Comparison of ENCODE assay signal across 35 cellular contexts in the genomic region with DNA sequence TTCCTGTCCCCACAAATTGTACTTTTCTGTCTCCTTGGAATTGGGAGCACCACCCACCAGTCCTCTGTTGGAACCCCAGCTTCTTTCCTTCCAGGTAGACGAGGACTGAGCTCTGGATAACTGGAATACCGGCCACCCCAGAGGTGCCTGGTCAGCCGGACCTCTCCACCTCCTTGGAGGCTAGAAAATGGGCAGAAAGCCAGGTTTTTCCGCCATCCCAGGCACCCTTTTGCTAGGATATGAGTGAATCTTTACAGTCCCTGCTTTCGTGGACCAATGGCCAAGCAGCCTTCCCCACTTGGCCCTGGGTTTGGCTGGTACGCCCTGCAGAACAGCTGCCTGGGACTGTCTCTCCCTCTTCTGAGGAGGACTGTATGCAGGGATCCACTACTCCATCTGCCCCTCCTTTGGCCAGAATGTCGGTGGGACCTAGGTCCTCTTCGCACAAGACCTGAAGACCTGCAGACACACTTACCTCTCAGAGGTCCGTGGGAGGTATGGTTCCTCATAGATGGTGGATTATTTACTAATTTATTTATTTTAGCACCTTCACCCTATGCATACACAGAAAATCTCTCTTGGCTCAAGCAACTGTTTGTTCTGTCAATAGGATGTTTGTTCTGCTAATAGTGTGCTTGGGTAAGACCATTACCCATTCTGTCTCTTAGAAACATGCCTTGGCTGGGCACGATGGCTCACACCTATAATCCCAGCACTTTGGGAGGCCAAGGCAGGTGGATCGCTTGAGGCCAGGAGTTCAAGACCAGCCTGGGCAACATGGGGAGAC. TPM values are rescaled to one million over a fixed set of nuclear protein-coding genes. Genes with fewer than 3 reads are reported as not detected.
DNase-seq lines count a peak whose midpoint lies in the region; ATAC-seq, FAIRE-seq and TF ChIP-seq lines count a peak whose summit lies in the region.
"Had no signal": no experiment of that assay in that cellular context is flagged by ENCODE, and none has a peak within 500 bp of the region (broad histone marks: within the 10 kb centered on the region; RNA-seq: fewer than 3 reads in every experiment).

No MANE protein-coding gene starts in this region.

- no peak for TF ChIP-seq CTCF in MCF 10A (IDR thresholded peaks at IDR 0.05; ENCODE audit: unreplicated experiment)
- TF ChIP-seq CTCF in K562 (IDR thresholded peaks at IDR 0.05 in 2 of 3, conservative IDR thresholded peaks at IDR 0.05 in 1 of 3; ENCODE audit: insufficient read depth in 2 of 3, low read depth in 1 of 3, low read length in 3 of 3) = no peak
- TF ChIP-seq CTCF in colonic mucosa (IDR thresholded peaks at IDR 0.05) = no peak

- H3K36me3 Mint-ChIP-seq in MCF 10A (ENCODE audit: insufficient read depth, unreplicated experiment) = no peaks in the 10 kb centered on the region
- H3K36me3 Mint-ChIP-seq in stimulated activated effector memory CD8-positive, alpha-beta T cell treated with anti-CD3 and anti-CD28 coated beads, Interleukin-12 subunit alpha, Interleukin-12 subunit beta, amount 100 ng/mL, for 72 hours = peaks cover 11% of the 10 kb centered on the region
- H3K36me3 Mint-ChIP-seq: immature natural killer cell had no signal

- no peak overlapping the region for H3K9ac ChIP-seq in K562 (ENCODE audit: insufficient read depth in 1 of 2, low read depth in 2 of 2, low read length in 2 of 2)
- H3K9ac ChIP-seq in colonic mucosa (ENCODE audit: low read depth in 2 of 2, low read length in 2 of 2) = no peak overlapping the region
- H3K9ac ChIP-seq: KMS-11 had no signal

- in situ Hi-C loops in T47D (cut with HindIII; ENCODE audit: low pct_unique_long_range_greater_than_20kb, low sequenced_read_pairs) = no loop called here
- in situ Hi-C loops in K562 (cut with MboI) = no loop called here

- H2AFZ ChIP-seq in K562 (ENCODE audit: low read depth, low read length) = no peak overlapping the region

- TF ChIP-seq POLR2A in K562 (conservative IDR thresholded peaks at IDR 0.05) = no peak

- no peak for TF ChIP-seq EP300 in K562 (IDR thresholded peaks at IDR 0.05; ENCODE audit: low read length)

- no peaks in the 10 kb centered on the region for H3K9me1 ChIP-seq in K562 (ENCODE audit: control insufficient read depth, insufficient read depth, low read length)

- H3K36me3 ChIP-seq in K562 (ENCODE audit: control insufficient read depth, insufficient read depth, low read length) (no peaks in the 10 kb centered on the region), colonic mucosa (no peaks in the 10 kb centered on the region)
- H3K36me3 ChIP-seq: ascending aorta, cardiac muscle cell, right atrium auricular region, thoracic aorta, uterus, WERI-Rb-1 had no signal

- H3K27me3 Mint-ChIP-seq in MCF 10A (ENCODE audit: insufficient read depth, unreplicated experiment) = no peaks in the 10 kb centered on the region
- H3K27me3 Mint-ChIP-seq: stimulated activated naive CD8-positive, alpha-beta T cell treated with anti-CD3 and anti-CD28 coated beads, Interleukin-15, Interleukin-2, amounts not matched to agents 100 ng/mL and 50 ng/mL, for 24 hours had no signal

- no peak for FAIRE-seq in K562 (lab: Jason Lieb, UNC)
- FAIRE-seq: GM12878, GM19239, small intestine had no signal

- H3K4me3 ChIP-seq in K562 (no peak overlapping the region), colonic mucosa (no peak overlapping the region)
- H3K4me3 ChIP-seq: ascending aorta, cardiac muscle cell, coronary artery, GM12878, right atrium auricular region, thoracic aorta, uterus had no signal

- POLR2A ChIA-PET in MCF 10A (lab: Yijun Ruan, JAX) (no interaction called here), K562 (lab: Yijun Ruan, JAX) (interaction anchor here (1.2 to 2.5 kb wide), 3 partner anchors 8 to 12 kb away, joined by 3 to 10 read pairs (median 6); a partner anchor contains a TSS)

- WGBS in K562 (ENCODE audit: insufficient coverage, low coverage, missing lambda C conversion rate) = 12% methylated on average over 11 of the region's 11 CpGs

- CTCF ChIA-PET in MCF 10A (lab: Yijun Ruan, JAX) = interaction anchor here (0.6 to 0.7 kb wide), 2 partner anchors 15 to 160 kb away, joined by 3 to 5 read pairs; no protein-coding TSS in a partner anchor
- CTCF ChIA-PET in K562 (lab: Yijun Ruan, JAX; ENCODE audit: low intra/inter-chr PET ratio) = no interaction called here

- DNase-seq in T47D (ENCODE audit: low read depth in 1 of 2, low spot score in 1 of 2) (peak; percentile 73 to 74), MCF 10A (ENCODE audit: unreplicated experiment) (no peak), NCI-H2029 (lab: John Stamatoyannopoulos, UW) (peak; percentile 39), K562 (ENCODE audit: extremely low read depth in 1 of 4, low spot score in 3 of 4) (no peak), colonic mucosa (no peak)
- no peak for DNase-seq in stimulated activated effector memory CD8-positive, alpha-beta T cell treated with anti-CD3 and anti-CD28 coated beads, Interleukin-12 subunit alpha, Interleukin-12 subunit beta, amount 100 ng/mL, for 72 hours (ENCODE audit: low spot score in 2 of 2)
- DNase-seq: ACHN; activated CD4-positive, alpha-beta T cell treated with anti-CD3 and anti-CD28 coated beads for 4 hours; activated effector memory CD4-positive, alpha-beta T cell treated with anti-CD3 and anti-CD28 coated beads, Interleukin-2, amount 50 U/mL, for 16 hours; effector memory CD4-positive, alpha-beta T cell; GOT3; immature natural killer cell; left cardiac atrium; mammary epithelial cell; NCI-H1436 treated with DMSO at 0.1 percent for 48 hours; NCI-H2171; NCI-H510A; SHP77 treated with DMSO at 0.1 percent for 48 hours; small intestine; T-helper 9 cell; uterus; WERI-Rb-1 had no signal

- no peak overlapping the region for H3K4me2 ChIP-seq in K562 (ENCODE audit: insufficient read depth, low read length)
- H3K4me2 ChIP-seq: KMS-11 had no signal

- H3K9me3 Mint-ChIP-seq in MCF 10A (ENCODE audit: unreplicated experiment) = no peaks in the 10 kb centered on the region
- no peaks in the 10 kb centered on the region for H3K9me3 Mint-ChIP-seq in stimulated activated effector memory CD8-positive, alpha-beta T cell treated with anti-CD3 and anti-CD28 coated beads, Interleukin-12 subunit alpha, Interleukin-12 subunit beta, amount 100 ng/mL, for 72 hours
- H3K9me3 Mint-ChIP-seq: immature natural killer cell; stimulated activated naive CD8-positive, alpha-beta T cell treated with anti-CD3 and anti-CD28 coated beads, Interleukin-15, Interleukin-2, amounts not matched to agents 100 ng/mL and 50 ng/mL, for 24 hours had no signal

- H3K27ac Mint-ChIP-seq in MCF 10A (ENCODE audit: low read depth, unreplicated experiment) = no peak overlapping the region
- H3K27ac Mint-ChIP-seq in stimulated activated effector memory CD8-positive, alpha-beta T cell treated with anti-CD3 and anti-CD28 coated beads, Interleukin-12 subunit alpha, Interleukin-12 subunit beta, amount 100 ng/mL, for 72 hours = peak overlapping the region; percentile 55
- H3K27ac Mint-ChIP-seq: B cell; stimulated activated naive CD8-positive, alpha-beta T cell treated with anti-CD3 and anti-CD28 coated beads, Interleukin-15, Interleukin-2, amounts not matched to agents 100 ng/mL and 50 ng/mL, for 24 hours had no signal

- no peaks in the 10 kb centered on the region for H3K79me2 ChIP-seq in K562 (ENCODE audit: control insufficient read depth, insufficient read depth, low read length)

- peaks cover 10 to 27% of the 10 kb centered on the region in 2 experiments; a peak in 4 of 5 replicates for H3K4me1 ChIP-seq in K562 (replicated peaks in 1 of 2; ENCODE audit: control insufficient read depth in 2 of 2, insufficient read depth in 2 of 2, low read length in 2 of 2)
- no peaks in the 10 kb centered on the region for H3K4me1 ChIP-seq in colonic mucosa
- H3K4me1 ChIP-seq: uterus had no signal

- TF ChIP-seq RAD21 in K562 (CRISPR knock-in tag; conservative IDR thresholded peaks at IDR 0.05 in 1 of 2, IDR thresholded peaks at IDR 0.05 in 1 of 2) = no peak

- H3K4me1 Mint-ChIP-seq in MCF 10A (ENCODE audit: insufficient read depth, unreplicated experiment) = peaks cover 8% of the 10 kb centered on the region
- peaks cover 31% of the 10 kb centered on the region for H3K4me1 Mint-ChIP-seq in stimulated activated effector memory CD8-positive, alpha-beta T cell treated with anti-CD3 and anti-CD28 coated beads, Interleukin-12 subunit alpha, Interleukin-12 subunit beta, amount 100 ng/mL, for 72 hours

- no peaks in the 10 kb centered on the region for H4K20me1 ChIP-seq in K562 (replicated peaks; ENCODE audit: control insufficient read depth, insufficient read depth, low read length)

- H3K27ac ChIP-seq in K562 (ENCODE audit: extremely low read depth, low read depth, low read length) = no peak overlapping the region
- H3K27ac ChIP-seq in colonic mucosa = no peak overlapping the region
- H3K27ac ChIP-seq: ascending aorta, cardiac muscle cell, coronary artery, KMS-11, right atrium auricular region, thoracic aorta, uterus, WERI-Rb-1 had no signal

- ATAC-seq in K562 = no peak
- no peak for ATAC-seq in stimulated activated effector memory CD8-positive, alpha-beta T cell treated with anti-CD3 and anti-CD28 coated beads, Interleukin-12 subunit alpha, Interleukin-12 subunit beta, amount 100 ng/mL, for 72 hours
- ATAC-seq in GM21367 (IDR thresholded peaks at IDR 0.05; ENCODE audit: unreplicated experiment) = no peak
- ATAC-seq in HG02852 (IDR thresholded peaks at IDR 0.05; ENCODE audit: unreplicated experiment) = no peak
- ATAC-seq: GM12878, left cardiac atrium, Panc1 had no signal

- H3K4me3 Mint-ChIP-seq in MCF 10A (ENCODE audit: unreplicated experiment) = no peak overlapping the region
- peak overlapping the region; percentile 78 for H3K4me3 Mint-ChIP-seq in stimulated activated effector memory CD8-positive, alpha-beta T cell treated with anti-CD3 and anti-CD28 coated beads, Interleukin-12 subunit alpha, Interleukin-12 subunit beta, amount 100 ng/mL, for 72 hours
- H3K4me3 Mint-ChIP-seq: B cell; stimulated activated naive CD8-positive, alpha-beta T cell treated with anti-CD3 and anti-CD28 coated beads, Interleukin-15, Interleukin-2, amounts not matched to agents 100 ng/mL and 50 ng/mL, for 24 hours had no signal

- H3K27me3 ChIP-seq in K562 (ENCODE audit: control insufficient read depth in 2 of 2, insufficient read depth in 2 of 2, low read length in 2 of 2) (peaks cover 2 to 13% of the 10 kb centered on the region in 2 experiments; a peak in 3 of 5 replicates), colonic mucosa (no peaks in the 10 kb centered on the region)
- H3K27me3 ChIP-seq: ascending aorta, right atrium auricular region, uterus had no signal

- intact Hi-C loops in MCF 10A (cut with micrococcal nuclease) = loop anchor here (5.0 kb wide), 1 partner anchor 78 kb away; no protein-coding TSS in a partner anchor
- intact Hi-C loops in K562 (cut with micrococcal nuclease) = no loop called here
- intact Hi-C loops in colonic mucosa (cut with DNase I) = loop anchor here (5.0 kb wide), 2 partner anchors 37 to 68 kb away; no protein-coding TSS in a partner anchor

- BruUV-seq in MCF 10A (replicated peaks; lab: Mats Ljungman, UMichigan) (no TSS peak), K562 (replicated peaks; lab: Mats Ljungman, UMichigan) (no TSS peak)

- no peaks in the 10 kb centered on the region for H3K9me3 ChIP-seq in K562 (replicated peaks; ENCODE audit: control insufficient read depth, insufficient read depth, low read depth, low read length)
- no peaks in the 10 kb centered on the region for H3K9me3 ChIP-seq in colonic mucosa
- H3K9me3 ChIP-seq: ascending aorta, right atrium auricular region, thoracic aorta, uterus had no signal

RNA-seq across cellular contexts. Expression of a gene that starts 8.6 kb away (rescaled TPM):
- 35.5 and 49.4 TPM in 2 replicates for total RNA-seq in MCF 10A (2022)
- 6.0 and 19.1 TPM in 2 replicates for total RNA-seq in K562 (2011; cell fraction: chromatin; rRNA removed; ENCODE audit: low replicate concordance)
- total RNA-seq in K562 (2011; cell fraction: nucleolus; rRNA removed) = 22.9 and 29.7 TPM in 2 replicates
- total RNA-seq in K562 (2011; cell fraction: nucleoplasm; rRNA removed) = 12.4 and 15.8 TPM in 2 replicates
- total RNA-seq in K562 (2014; rRNA removed) = 33.2 and 36.8 TPM in 2 replicates
- 6.3 and 7.5 TPM in 2 replicates for total RNA-seq in K562 (2014; rRNA removed; fragmentation: Illumina TruSeq; extraction: Trizol)
- 0.19 and 0.47 TPM in 2 replicates for total RNA-seq in K562 (2015; rRNA removed; fragmentation: Illumina TruSeq; extraction: Trizol)
- total RNA-seq in K562 (2021) = 29.6 and 33.3 TPM in 2 replicates
- 7.1 and 16.0 TPM in 2 replicates for polyA plus RNA-seq in K562 (2011; rRNA removed)
- 20.6 and 22.9 TPM in 2 replicates for polyA plus RNA-seq in K562 (2011; cell fraction: cytosol; rRNA removed)
- polyA plus RNA-seq in K562 (2011; cell fraction: nucleus; rRNA removed) = 10.7 and 11.2 TPM in 2 replicates
- polyA plus RNA-seq in K562 (2012) = 2.9 and 41.9 TPM in 2 replicates
- polyA plus RNA-seq in K562 (2014; fragmentation: Illumina TruSeq; extraction: Trizol) = 15.1 and 32.3 TPM in 2 replicates
- polyA plus RNA-seq in K562 (2014; fragmentation: Nextera tagmentation; extraction: Ambion mirVana) = 1 to 10 TPM; 2.5 to 4.4 TPM
- 33.6 and 39.0 TPM in 2 replicates for polyA plus RNA-seq in K562 (2014; rRNA removed)
- 3.5 and 5.5 TPM in 2 replicates for polyA minus RNA-seq in K562 (2011; rRNA and poly(A)+ RNA removed)
- polyA minus RNA-seq in K562 (2011; cell fraction: cytosol; rRNA and poly(A)+ RNA removed) = 4.1 and 13.5 TPM in 2 replicates
- polyA minus RNA-seq in K562 (2011; cell fraction: nucleus; rRNA and poly(A)+ RNA removed) = 5.0 and 7.7 TPM in 2 replicates
- 10 to 100 TPM in 1 of 2 donors, 1 to 10 TPM in 1; 4.0 to 20.9 TPM for total RNA-seq in colonic mucosa

RNA-seq across cellular contexts. Expression of a gene that starts 15.6 kb away (rescaled TPM):
- 0.10 TPM in 1 of 2 replicates, not detected in the other for total RNA-seq in MCF 10A (2022)
- total RNA-seq in K562 (2011; cell fraction: chromatin; rRNA removed; ENCODE audit: low replicate concordance) = 3.0 and 5.4 TPM in 2 replicates
- total RNA-seq in K562 (2011; cell fraction: nucleolus; rRNA removed) = 5.5 and 6.0 TPM in 2 replicates
- 2.8 and 3.7 TPM in 2 replicates for total RNA-seq in K562 (2011; cell fraction: nucleoplasm; rRNA removed)
- 0.59 and 0.78 TPM in 2 replicates for total RNA-seq in K562 (2014; rRNA removed)
- 0.26 and 0.40 TPM in 2 replicates for total RNA-seq in K562 (2014; rRNA removed; fragmentation: Illumina TruSeq; extraction: Trizol)
- 0.43 and 0.60 TPM in 2 replicates for total RNA-seq in K562 (2015; rRNA removed; fragmentation: Illumina TruSeq; extraction: Trizol)
- total RNA-seq in K562 (2021) = 1.1 and 1.3 TPM in 2 replicates
- 0.40 and 0.77 TPM in 2 replicates for polyA plus RNA-seq in K562 (2011; rRNA removed)
- 0.46 and 0.75 TPM in 2 replicates for polyA plus RNA-seq in K562 (2011; cell fraction: cytosol; rRNA removed)
- polyA plus RNA-seq in K562 (2011; cell fraction: nucleus; rRNA removed) = 2.3 and 2.4 TPM in 2 replicates
- polyA plus RNA-seq in K562 (2012) = 0.30 and 0.60 TPM in 2 replicates
- 0.42 and 0.62 TPM in 2 replicates for polyA plus RNA-seq in K562 (2014; fragmentation: Illumina TruSeq; extraction: Trizol)
- under 1 TPM in 1 of 2 experiments, not detected in 1; 0.04 TPM for polyA plus RNA-seq in K562 (2014; fragmentation: Nextera tagmentation; extraction: Ambion mirVana)
- polyA plus RNA-seq in K562 (2014; rRNA removed) = 0.30 and 0.89 TPM in 2 replicates
- 0.53 and 0.54 TPM in 2 replicates for polyA minus RNA-seq in K562 (2011; rRNA and poly(A)+ RNA removed)
- polyA minus RNA-seq in K562 (2011; cell fraction: cytosol; rRNA and poly(A)+ RNA removed) = 0.57 and 0.64 TPM in 2 replicates
- 2.0 and 3.0 TPM in 2 replicates for polyA minus RNA-seq in K562 (2011; cell fraction: nucleus; rRNA and poly(A)+ RNA removed)
- total RNA-seq in colonic mucosa = 10 to 100 TPM; 18.5 to 21.6 TPM
- polyA plus RNA-seq: cardiac muscle cell, immature natural killer cell, mammary epithelial cell had no signal

RNA-seq across cellular contexts. Expression of a gene that starts 50.5 kb away (rescaled TPM):
- total RNA-seq in MCF 10A (2022) (13.2 and 18.5 TPM in 2 replicates), K562 (2014; rRNA removed) (17.3 and 20.0 TPM in 2 replicates), K562 (2014; rRNA removed; fragmentation: Illumina TruSeq; extraction: Trizol) (4.3 and 5.3 TPM in 2 replicates), K562 (2015; rRNA removed; fragmentation: Illumina TruSeq; extraction: Trizol) (14.6 and 14.7 TPM in 2 replicates), K562 (2021) (19.9 and 20.8 TPM in 2 replicates), colonic mucosa (10 to 100 TPM; 18.3 to 19.2 TPM)
- 9.0 and 33.9 TPM in 2 replicates for total RNA-seq in K562 (2011; cell fraction: chromatin; rRNA removed; ENCODE audit: low replicate concordance)
- 25.9 and 30.9 TPM in 2 replicates for total RNA-seq in K562 (2011; cell fraction: nucleolus; rRNA removed)
- 9.9 and 14.4 TPM in 2 replicates for total RNA-seq in K562 (2011; cell fraction: nucleoplasm; rRNA removed)
- polyA plus RNA-seq in K562 (2011; rRNA removed) (5.9 and 9.0 TPM in 2 replicates), K562 (2014; fragmentation: Illumina TruSeq; extraction: Trizol) (9.5 and 11.8 TPM in 2 replicates), K562 (2014; fragmentation: Nextera tagmentation; extraction: Ambion mirVana) (under 1 TPM; 0.73 to 0.88 TPM), K562 (2014; rRNA removed) (8.5 and 9.9 TPM in 2 replicates)
- 8.9 and 18.1 TPM in 2 replicates for polyA plus RNA-seq in K562 (2011; cell fraction: cytosol; rRNA removed)
- 9.1 and 13.6 TPM in 2 replicates for polyA plus RNA-seq in K562 (2011; cell fraction: nucleus; rRNA removed)
- polyA plus RNA-seq in K562 (2012) = 14.0 and 19.3 TPM in 2 replicates
- polyA minus RNA-seq in K562 (2011; rRNA and poly(A)+ RNA removed) = 15.1 and 21.7 TPM in 2 replicates
- 17.4 and 23.2 TPM in 2 replicates for polyA minus RNA-seq in K562 (2011; cell fraction: cytosol; rRNA and poly(A)+ RNA removed)
- 7.5 and 10.6 TPM in 2 replicates for polyA minus RNA-seq in K562 (2011; cell fraction: nucleus; rRNA and poly(A)+ RNA removed)

Comparison
In these comparisons a context has a peak if more than half of its experiments do, and no peak if none do; other contexts are left out.
1. DNase-seq: peak in T47D (2 of 2) and NCI-H2029 (single experiment); none in MCF 10A (single experiment), K562 (0 of 4), stimulated activated effector memory CD8-positive, alpha-beta T cell treated with anti-CD3 and anti-CD28 coated beads, Interleukin-12 subunit alpha, Interleukin-12 subunit beta, amount 100 ng/mL, for 72 hours (0 of 2) and colonic mucosa (single experiment).